In the genomic region with DNA sequence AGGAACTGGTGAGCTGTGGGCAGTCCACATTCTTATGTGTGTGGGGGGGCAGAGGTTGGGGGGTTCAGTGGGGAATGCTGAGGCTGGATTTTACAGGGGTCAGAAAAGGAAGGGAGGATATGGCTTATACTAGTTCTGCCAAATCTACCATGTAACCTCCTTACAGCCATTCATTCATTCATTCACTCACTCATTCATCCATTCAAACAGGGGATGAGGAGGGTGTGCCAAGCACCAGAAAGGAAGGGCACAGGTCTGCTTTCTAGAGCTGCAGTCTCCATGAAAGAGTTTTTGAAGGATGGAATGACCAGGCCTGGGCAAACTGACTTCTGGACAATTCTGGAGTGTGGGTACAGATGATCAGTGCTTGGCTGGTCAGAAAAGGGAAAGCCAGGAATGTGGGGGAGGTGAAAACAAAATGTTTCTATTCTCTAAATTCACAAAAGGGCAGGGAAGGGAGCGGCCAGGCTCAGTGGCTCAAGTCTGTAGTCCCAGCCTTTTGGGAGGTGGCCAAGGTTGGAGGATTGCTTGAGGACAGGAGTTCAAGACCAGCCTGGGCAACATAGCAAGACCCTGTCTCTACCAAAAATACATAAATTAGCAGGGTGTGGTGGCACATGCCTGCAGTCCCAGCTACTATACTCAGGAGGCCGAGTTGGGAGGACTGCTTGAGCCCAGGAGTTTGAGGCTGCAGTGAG, we compare ENCODE assay signal across 14 cellular contexts. TPM values are rescaled to one million over a fixed set of nuclear protein-coding genes. Genes with fewer than 3 reads are reported as not detected.
DNase-seq lines count a peak whose midpoint lies in the region; ATAC-seq and TF ChIP-seq lines count a peak whose summit lies in the region.
"Had no signal": no experiment of that assay in that cellular context is flagged by ENCODE, and none has a peak within 500 bp of the region (broad histone marks: within the 10 kb centered on the region; RNA-seq: fewer than 3 reads in every experiment).

No MANE protein-coding gene starts in this region.

- TF ChIP-seq EP300 in suprapubic skin (IDR thresholded peaks at IDR 0.05), result no peak

- peaks cover 48% of the 10 kb centered on the region for H3K4me1 ChIP-seq in Loucy (ENCODE audit: insufficient read depth, low read length, poor library complexity, severe bottlenecking)
- peaks cover 17% of the 10 kb centered on the region for H3K4me1 ChIP-seq in suprapubic skin

- H3K4me3 ChIP-seq in Loucy (ENCODE audit: low read length, poor library complexity, severe bottlenecking), result peak overlapping the region; percentile 62
- no peak overlapping the region for H3K4me3 ChIP-seq in suprapubic skin

- H3K36me3 ChIP-seq in Loucy (ENCODE audit: insufficient read depth, low read length), result no peaks in the 10 kb centered on the region
- H3K36me3 ChIP-seq in suprapubic skin, result no peaks in the 10 kb centered on the region

- ATAC-seq in activated CD8-positive, alpha-beta T cell treated with anti-CD3 and anti-CD28 coated beads, Interleukin-2, amount 10 ng/mL, durations not matched to agents 7 days and 5 days, result no peak
- no peak for ATAC-seq in activated CD8-positive, alpha-beta T cell treated with anti-CD3 and anti-CD28 coated beads for 36 hours

- no peaks in the 10 kb centered on the region for H3F3A ChIP-seq in Loucy (ENCODE audit: low read depth)

- H3K36me3 Mint-ChIP-seq in activated CD8-positive, alpha-beta T cell treated with anti-CD3 and anti-CD28 coated beads, Interleukin-2, amount 10 ng/mL, durations not matched to agents 7 days and 5 days (ENCODE audit: low read depth), result peaks cover 9% of the 10 kb centered on the region
- no peaks in the 10 kb centered on the region for H3K36me3 Mint-ChIP-seq in activated CD8-positive, alpha-beta T cell treated with anti-CD3 and anti-CD28 coated beads for 36 hours (ENCODE audit: low read depth)
- peaks cover 18% of the 10 kb centered on the region for H3K36me3 Mint-ChIP-seq in glutamatergic neuron (ENCODE audit: unreplicated experiment)

- no peaks in the 10 kb centered on the region for H4K20me1 ChIP-seq in Loucy (ENCODE audit: insufficient read depth, low read length, poor library complexity, severe bottlenecking)

- H3K4me2 ChIP-seq in Loucy (ENCODE audit: low read depth, low read length, poor library complexity, severe bottlenecking), result peak overlapping the region; percentile 84

- peaks cover 38% of the 10 kb centered on the region for H3K4me1 Mint-ChIP-seq in activated CD8-positive, alpha-beta T cell treated with anti-CD3 and anti-CD28 coated beads, Interleukin-2, amount 10 ng/mL, durations not matched to agents 7 days and 5 days (ENCODE audit: low read depth)
- H3K4me1 Mint-ChIP-seq in activated CD8-positive, alpha-beta T cell treated with anti-CD3 and anti-CD28 coated beads for 36 hours (ENCODE audit: low read depth), result peaks cover 24% of the 10 kb centered on the region
- H3K4me1 Mint-ChIP-seq in glutamatergic neuron (ENCODE audit: low read depth, unreplicated experiment), result no peaks in the 10 kb centered on the region

- peak overlapping the region; percentile 61 for H3K27ac Mint-ChIP-seq in activated CD8-positive, alpha-beta T cell treated with anti-CD3 and anti-CD28 coated beads, Interleukin-2, amount 10 ng/mL, durations not matched to agents 7 days and 5 days
- no peak overlapping the region for H3K27ac Mint-ChIP-seq in activated CD8-positive, alpha-beta T cell treated with anti-CD3 and anti-CD28 coated beads for 36 hours
- no peak overlapping the region for H3K27ac Mint-ChIP-seq in glutamatergic neuron (ENCODE audit: unreplicated experiment)

- H3K9me3 Mint-ChIP-seq in activated CD8-positive, alpha-beta T cell treated with anti-CD3 and anti-CD28 coated beads, Interleukin-2, amount 10 ng/mL, durations not matched to agents 7 days and 5 days (ENCODE audit: insufficient read depth), result peaks cover 18% of the 10 kb centered on the region
- peaks cover 7% of the 10 kb centered on the region for H3K9me3 Mint-ChIP-seq in activated CD8-positive, alpha-beta T cell treated with anti-CD3 and anti-CD28 coated beads for 36 hours
- no peaks in the 10 kb centered on the region for H3K9me3 Mint-ChIP-seq in glutamatergic neuron (ENCODE audit: unreplicated experiment)

- H3K9me3 ChIP-seq in Loucy (ENCODE audit: insufficient read depth, low read depth, low read length) (peaks cover 3% of the 10 kb centered on the region; the same call in 1 of the 2 replicates), suprapubic skin (no peaks in the 10 kb centered on the region)

- CTCF ChIA-PET in activated CD8-positive, alpha-beta T cell treated with anti-CD3 and anti-CD28 coated beads, Interleukin-2, amount 10 ng/mL, durations not matched to agents 7 days and 5 days (lab: Charles Lee), result interaction anchor here (1.0 to 1.3 kb wide), 2 partner anchors 49 to 85 kb away, joined by 3 read pairs; a partner anchor contains a TSS
- CTCF ChIA-PET in activated CD8-positive, alpha-beta T cell treated with anti-CD3 and anti-CD28 coated beads for 36 hours (lab: Charles Lee), result interaction anchor here (0.7 kb wide), 1 partner anchor 9 kb away, joined by 3 read pairs; no protein-coding TSS in a partner anchor

- 88% methylated on average over 1 of the region's 2 CpGs for WGBS in suprapubic skin

- H3K27ac ChIP-seq in suprapubic skin, result peak overlapping the region; percentile 22
- H3K27ac ChIP-seq: C4-2B had no signal

- DNase-seq in activated CD8-positive, alpha-beta T cell treated with anti-CD3 and anti-CD28 coated beads, Interleukin-2, amount 10 ng/mL, durations not matched to agents 7 days and 5 days, result no peak
- no peak for DNase-seq in activated CD8-positive, alpha-beta T cell treated with anti-CD3 and anti-CD28 coated beads for 36 hours
- DNase-seq in glutamatergic neuron (no peak), suprapubic skin (ENCODE audit: low spot score in 2 of 2) (no peak), NCI-H146 (lab: John Stamatoyannopoulos, UW) (no peak), CD1c-positive myeloid dendritic cell (ENCODE audit: extremely low spot score) (no peak)
- DNase-seq in activated T-cell treated with anti-CD3 and anti-CD28 coated beads, Interleukin-2, amount 50 U/mL, for 1 hour, result no peak
- DNase-seq: 8988T, NCI-H1048, NCI-H1436 treated with DMSO at 0.1 percent for 48 hours, NCI-H2081, NCI-H510A treated with DMSO at 0.1 percent for 48 hours had no signal

- intact Hi-C loops in activated CD8-positive, alpha-beta T cell treated with anti-CD3 and anti-CD28 coated beads for 36 hours (cut with micrococcal nuclease), result no loop called here

- no peaks in the 10 kb centered on the region for H3K9me2 ChIP-seq in Loucy (replicated peaks; ENCODE audit: low read depth, low read length)

- peak overlapping the region; percentile 46 for H3K9ac ChIP-seq in Loucy (ENCODE audit: low read depth, low read length, poor library complexity, severe bottlenecking)

- H3K4me3 Mint-ChIP-seq in activated CD8-positive, alpha-beta T cell treated with anti-CD3 and anti-CD28 coated beads, Interleukin-2, amount 10 ng/mL, durations not matched to agents 7 days and 5 days, result no peak overlapping the region
- no peak overlapping the region for H3K4me3 Mint-ChIP-seq in activated CD8-positive, alpha-beta T cell treated with anti-CD3 and anti-CD28 coated beads for 36 hours
- H3K4me3 Mint-ChIP-seq in glutamatergic neuron (ENCODE audit: unreplicated experiment), result peak overlapping the region; percentile 15

- H3K79me2 ChIP-seq in Loucy (ENCODE audit: insufficient read depth, low read length), result no peaks in the 10 kb centered on the region

- TF ChIP-seq POLR2A in suprapubic skin (IDR thresholded peaks at IDR 0.05), result no peak

- POLR2A ChIA-PET in activated CD8-positive, alpha-beta T cell treated with anti-CD3 and anti-CD28 coated beads, Interleukin-2, amount 10 ng/mL, durations not matched to agents 7 days and 5 days (lab: Charles Lee), result no interaction called here
- POLR2A ChIA-PET in activated CD8-positive, alpha-beta T cell treated with anti-CD3 and anti-CD28 coated beads for 36 hours (lab: Charles Lee), result no interaction called here

- H3K27me3 Mint-ChIP-seq in activated CD8-positive, alpha-beta T cell treated with anti-CD3 and anti-CD28 coated beads, Interleukin-2, amount 10 ng/mL, durations not matched to agents 7 days and 5 days (ENCODE audit: low read depth), result peaks cover 3% of the 10 kb centered on the region
- H3K27me3 Mint-ChIP-seq in activated CD8-positive, alpha-beta T cell treated with anti-CD3 and anti-CD28 coated beads for 36 hours, result peaks cover 3% of the 10 kb centered on the region
- no peaks in the 10 kb centered on the region for H3K27me3 Mint-ChIP-seq in glutamatergic neuron (ENCODE audit: unreplicated experiment)

- H3K27me3 ChIP-seq in Loucy (ENCODE audit: insufficient read depth, low read length, poor library complexity, severe bottlenecking) (no peaks in the 10 kb centered on the region), suprapubic skin (no peaks in the 10 kb centered on the region)

- no peak for TF ChIP-seq CTCF in activated CD8-positive, alpha-beta T cell treated with anti-CD3 and anti-CD28 coated beads for 36 hours (IDR thresholded peaks at IDR 0.05)
- TF ChIP-seq CTCF in Loucy (conservative IDR thresholded peaks at IDR 0.05; ENCODE audit: low read length) (no peak), glutamatergic neuron (IDR thresholded peaks at IDR 0.05; ENCODE audit: partially characterized antibody, unreplicated experiment) (no peak), suprapubic skin (IDR thresholded peaks at IDR 0.05) (no peak)

- H2AFZ ChIP-seq in Loucy (ENCODE audit: low read length), result no peak overlapping the region

RNA-seq across cellular contexts. Expression of a gene that starts 49.2 kb away (rescaled TPM):
- 10 to 100 TPM; 57.2 to 59.4 TPM for total RNA-seq in activated CD8-positive, alpha-beta T cell treated with anti-CD3 and anti-CD28 coated beads, Interleukin-2, amount 10 ng/mL, durations not matched to agents 7 days and 5 days
- 10 to 100 TPM; 22.1 to 24.1 TPM for total RNA-seq in activated CD8-positive, alpha-beta T cell treated with anti-CD3 and anti-CD28 coated beads for 36 hours
- 9.0 TPM for total RNA-seq in glutamatergic neuron (ENCODE audit: unreplicated experiment)
- 10 to 100 TPM; 33.0 to 35.2 (median 33.3) TPM for total RNA-seq in suprapubic skin
